Comparison of ENCODE assay signal across 2 cellular contexts in the genomic region with DNA sequence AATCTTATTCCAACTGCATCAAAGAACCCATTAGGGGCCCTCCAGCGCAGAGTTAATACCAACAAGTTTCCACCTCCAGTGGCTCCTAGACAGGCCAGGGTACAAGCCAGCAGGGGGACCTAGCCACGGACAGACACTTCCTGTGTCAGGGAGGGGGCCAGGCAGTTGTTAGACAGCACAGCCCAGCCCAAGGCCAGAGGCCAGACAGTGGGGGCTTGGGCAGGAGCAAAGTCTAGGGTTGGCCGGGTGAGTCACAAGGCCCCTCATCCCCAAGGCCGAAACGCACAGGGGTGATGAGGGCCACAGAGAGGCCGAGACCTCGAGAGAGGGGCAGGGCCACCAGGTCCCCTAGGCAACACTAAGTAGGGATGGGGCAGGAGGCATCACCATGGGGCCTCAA.
TF ChIP-seq lines count a peak whose summit lies in the region.

No MANE protein-coding gene starts in this region.

TF ChIP-seq in HEK293, 187 proteins besides CTCF, POLR2A, EP300 and RAD21 (continued from another document):
- TF ChIP-seq, protein P1, sequence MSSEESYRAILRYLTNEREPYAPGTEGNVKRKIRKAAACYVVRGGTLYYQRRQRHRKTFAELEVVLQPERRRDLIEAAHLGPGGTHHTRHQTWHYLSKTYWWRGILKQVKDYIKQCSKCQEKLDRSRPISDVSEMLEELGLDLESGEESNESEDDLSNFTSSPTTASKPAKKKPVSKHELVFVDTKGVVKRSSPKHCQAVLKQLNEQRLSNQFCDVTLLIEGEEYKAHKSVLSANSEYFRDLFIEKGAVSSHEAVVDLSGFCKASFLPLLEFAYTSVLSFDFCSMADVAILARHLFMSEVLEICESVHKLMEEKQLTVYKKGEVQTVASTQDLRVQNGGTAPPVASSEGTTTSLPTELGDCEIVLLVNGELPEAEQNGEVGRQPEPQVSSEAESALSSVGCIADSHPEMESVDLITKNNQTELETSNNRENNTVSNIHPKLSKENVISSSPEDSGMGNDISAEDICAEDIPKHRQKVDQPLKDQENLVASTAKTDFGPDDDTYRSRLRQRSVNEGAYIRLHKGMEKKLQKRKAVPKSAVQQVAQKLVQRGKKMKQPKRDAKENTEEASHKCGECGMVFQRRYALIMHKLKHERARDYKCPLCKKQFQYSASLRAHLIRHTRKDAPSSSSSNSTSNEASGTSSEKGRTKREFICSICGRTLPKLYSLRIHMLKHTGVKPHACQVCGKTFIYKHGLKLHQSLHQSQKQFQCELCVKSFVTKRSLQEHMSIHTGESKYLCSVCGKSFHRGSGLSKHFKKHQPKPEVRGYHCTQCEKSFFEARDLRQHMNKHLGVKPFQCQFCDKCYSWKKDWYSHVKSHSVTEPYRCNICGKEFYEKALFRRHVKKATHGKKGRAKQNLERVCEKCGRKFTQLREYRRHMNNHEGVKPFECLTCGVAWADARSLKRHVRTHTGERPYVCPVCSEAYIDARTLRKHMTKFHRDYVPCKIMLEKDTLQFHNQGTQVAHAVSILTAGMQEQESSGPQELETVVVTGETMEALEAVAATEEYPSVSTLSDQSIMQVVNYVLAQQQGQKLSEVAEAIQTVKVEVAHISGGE (tag by site-specific recombination; conservative IDR thresholded peaks at IDR 0.05; ENCODE audit: low read depth), result 0 out of 2 replicates have a peak, but pooled peaks have one; percentile 17

TF ChIP-seq in HepG2, 621 proteins besides CTCF, POLR2A, EP300 and RAD21 (continued from another document and continues in another):
- TF ChIP-seq, protein P2, sequence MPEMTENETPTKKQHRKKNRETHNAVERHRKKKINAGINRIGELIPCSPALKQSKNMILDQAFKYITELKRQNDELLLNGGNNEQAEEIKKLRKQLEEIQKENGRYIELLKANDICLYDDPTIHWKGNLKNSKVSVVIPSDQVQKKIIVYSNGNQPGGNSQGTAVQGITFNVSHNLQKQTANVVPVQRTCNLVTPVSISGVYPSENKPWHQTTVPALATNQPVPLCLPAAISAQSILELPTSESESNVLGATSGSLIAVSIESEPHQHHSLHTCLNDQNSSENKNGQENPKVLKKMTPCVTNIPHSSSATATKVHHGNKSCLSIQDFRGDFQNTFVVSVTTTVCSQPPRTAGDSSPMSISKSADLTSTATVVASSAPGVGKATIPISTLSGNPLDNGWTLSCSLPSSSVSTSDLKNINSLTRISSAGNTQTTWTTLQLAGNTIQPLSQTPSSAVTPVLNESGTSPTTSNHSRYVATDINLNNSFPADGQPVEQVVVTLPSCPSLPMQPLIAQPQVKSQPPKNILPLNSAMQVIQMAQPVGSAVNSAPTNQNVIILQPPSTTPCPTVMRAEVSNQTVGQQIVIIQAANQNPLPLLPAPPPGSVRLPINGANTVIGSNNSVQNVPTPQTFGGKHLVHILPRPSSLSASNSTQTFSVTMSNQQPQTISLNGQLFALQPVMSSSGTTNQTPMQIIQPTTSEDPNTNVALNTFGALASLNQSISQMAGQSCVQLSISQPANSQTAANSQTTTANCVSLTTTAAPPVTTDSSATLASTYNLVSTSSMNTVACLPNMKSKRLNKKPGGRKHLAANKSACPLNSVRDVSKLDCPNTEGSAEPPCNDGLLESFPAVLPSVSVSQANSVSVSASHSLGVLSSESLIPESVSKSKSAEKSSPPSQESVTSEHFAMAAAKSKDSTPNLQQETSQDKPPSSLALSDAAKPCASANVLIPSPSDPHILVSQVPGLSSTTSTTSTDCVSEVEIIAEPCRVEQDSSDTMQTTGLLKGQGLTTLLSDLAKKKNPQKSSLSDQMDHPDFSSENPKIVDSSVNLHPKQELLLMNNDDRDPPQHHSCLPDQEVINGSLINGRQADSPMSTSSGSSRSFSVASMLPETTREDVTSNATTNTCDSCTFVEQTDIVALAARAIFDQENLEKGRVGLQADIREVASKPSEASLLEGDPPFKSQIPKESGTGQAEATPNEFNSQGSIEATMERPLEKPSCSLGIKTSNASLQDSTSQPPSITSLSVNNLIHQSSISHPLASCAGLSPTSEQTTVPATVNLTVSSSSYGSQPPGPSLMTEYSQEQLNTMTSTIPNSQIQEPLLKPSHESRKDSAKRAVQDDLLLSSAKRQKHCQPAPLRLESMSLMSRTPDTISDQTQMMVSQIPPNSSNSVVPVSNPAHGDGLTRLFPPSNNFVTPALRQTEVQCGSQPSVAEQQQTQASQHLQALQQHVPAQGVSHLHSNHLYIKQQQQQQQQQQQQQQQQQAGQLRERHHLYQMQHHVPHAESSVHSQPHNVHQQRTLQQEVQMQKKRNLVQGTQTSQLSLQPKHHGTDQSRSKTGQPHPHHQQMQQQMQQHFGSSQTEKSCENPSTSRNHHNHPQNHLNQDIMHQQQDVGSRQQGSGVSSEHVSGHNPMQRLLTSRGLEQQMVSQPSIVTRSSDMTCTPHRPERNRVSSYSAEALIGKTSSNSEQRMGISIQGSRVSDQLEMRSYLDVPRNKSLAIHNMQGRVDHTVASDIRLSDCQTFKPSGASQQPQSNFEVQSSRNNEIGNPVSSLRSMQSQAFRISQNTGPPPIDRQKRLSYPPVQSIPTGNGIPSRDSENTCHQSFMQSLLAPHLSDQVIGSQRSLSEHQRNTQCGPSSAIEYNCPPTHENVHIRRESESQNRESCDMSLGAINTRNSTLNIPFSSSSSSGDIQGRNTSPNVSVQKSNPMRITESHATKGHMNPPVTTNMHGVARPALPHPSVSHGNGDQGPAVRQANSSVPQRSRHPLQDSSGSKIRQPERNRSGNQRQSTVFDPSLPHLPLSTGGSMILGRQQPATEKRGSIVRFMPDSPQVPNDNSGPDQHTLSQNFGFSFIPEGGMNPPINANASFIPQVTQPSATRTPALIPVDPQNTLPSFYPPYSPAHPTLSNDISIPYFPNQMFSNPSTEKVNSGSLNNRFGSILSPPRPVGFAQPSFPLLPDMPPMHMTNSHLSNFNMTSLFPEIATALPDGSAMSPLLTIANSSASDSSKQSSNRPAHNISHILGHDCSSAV (CRISPR knock-in tag; IDR thresholded peaks at IDR 0.05; ENCODE audit: borderline replicate concordance), result no peak
- TF ChIP-seq RORA (CRISPR knock-in tag; IDR thresholded peaks at IDR 0.05) (no peak), SNAI1 (CRISPR knock-in tag; IDR thresholded peaks at IDR 0.05; ENCODE audit: borderline replicate concordance) (no peak), PAX8 (CRISPR knock-in tag; IDR thresholded peaks at IDR 0.05; ENCODE audit: borderline replicate concordance) (no peak), ZNF562 (CRISPR knock-in tag; IDR thresholded peaks at IDR 0.05; ENCODE audit: borderline replicate concordance) (no peak), MEIS1 (CRISPR knock-in tag; IDR thresholded peaks at IDR 0.05; ENCODE audit: borderline replicate concordance) (peak; percentile 45; the same call in 1 of the 2 replicates), ZNF138 (CRISPR knock-in tag; IDR thresholded peaks at IDR 0.05; ENCODE audit: low read depth) (no peak), PHF20 (CRISPR knock-in tag; IDR thresholded peaks at IDR 0.05) (peak; percentile 55), FIP1L1 (IDR thresholded peaks at IDR 0.05; ENCODE audit: borderline replicate concordance, insufficient read depth, low read depth, low read length) (no peak), ZNF430 (CRISPR knock-in tag; IDR thresholded peaks at IDR 0.05) (no peak), RFX5 (IDR thresholded peaks at IDR 0.05; ENCODE audit: low read depth, low read length) (no peak), BRD4 (CRISPR knock-in tag; IDR thresholded peaks at IDR 0.05) (no peak), FOXP1 (IDR thresholded peaks at IDR 0.05) (no peak), FOXP1 (CRISPR knock-in tag; IDR thresholded peaks at IDR 0.05) (0 out of 2 replicates have a peak, but pooled peaks have one; percentile 7), TSC22D2 (CRISPR knock-in tag; IDR thresholded peaks at IDR 0.05; ENCODE audit: borderline replicate concordance) (no peak), TCF7L2 (IDR thresholded peaks at IDR 0.05; ENCODE audit: low read depth, low read length) (no peak), MYC (CRISPR knock-in tag; IDR thresholded peaks at IDR 0.05; ENCODE audit: borderline replicate concordance) (no peak), ELF1 (CRISPR knock-in tag; IDR thresholded peaks at IDR 0.05) (peak; percentile 86), ZBTB1 (CRISPR knock-in tag; IDR thresholded peaks at IDR 0.05; ENCODE audit: borderline replicate concordance) (no peak), ZNF619 (CRISPR knock-in tag; IDR thresholded peaks at IDR 0.05) (no peak), ERF (CRISPR knock-in tag; IDR thresholded peaks at IDR 0.05) (no peak), ZNF33B (CRISPR knock-in tag; IDR thresholded peaks at IDR 0.05) (no peak), RBM22 (optimal IDR thresholded peaks at IDR 0.05; ENCODE audit: low read length) (no peak), ZNF460 (CRISPR knock-in tag; IDR thresholded peaks at IDR 0.05; ENCODE audit: borderline replicate concordance) (no peak), NR1H2 (CRISPR knock-in tag; IDR thresholded peaks at IDR 0.05; ENCODE audit: borderline replicate concordance, low read depth) (no peak), ZNF350 (CRISPR knock-in tag; IDR thresholded peaks at IDR 0.05; ENCODE audit: borderline replicate concordance, low read depth) (peak; percentile 56; the same call in 1 of the 2 replicates), ZNF33A (CRISPR knock-in tag; IDR thresholded peaks at IDR 0.05; ENCODE audit: borderline replicate concordance) (no peak), PRMT3 (CRISPR knock-in tag; IDR thresholded peaks at IDR 0.05; ENCODE audit: borderline replicate concordance, low read depth) (no peak), ZFP82 (CRISPR knock-in tag; IDR thresholded peaks at IDR 0.05; ENCODE audit: borderline replicate concordance) (no peak), NKX3-1 (CRISPR knock-in tag; IDR thresholded peaks at IDR 0.05) (no peak), ZSCAN21 (CRISPR knock-in tag; IDR thresholded peaks at IDR 0.05; ENCODE audit: borderline replicate concordance) (no peak), SP5 (CRISPR knock-in tag; IDR thresholded peaks at IDR 0.05; ENCODE audit: borderline replicate concordance, low read depth) (no peak), NFKB2 (CRISPR knock-in tag; IDR thresholded peaks at IDR 0.05; ENCODE audit: borderline replicate concordance) (no peak)
- TF ChIP-seq, protein P3, sequence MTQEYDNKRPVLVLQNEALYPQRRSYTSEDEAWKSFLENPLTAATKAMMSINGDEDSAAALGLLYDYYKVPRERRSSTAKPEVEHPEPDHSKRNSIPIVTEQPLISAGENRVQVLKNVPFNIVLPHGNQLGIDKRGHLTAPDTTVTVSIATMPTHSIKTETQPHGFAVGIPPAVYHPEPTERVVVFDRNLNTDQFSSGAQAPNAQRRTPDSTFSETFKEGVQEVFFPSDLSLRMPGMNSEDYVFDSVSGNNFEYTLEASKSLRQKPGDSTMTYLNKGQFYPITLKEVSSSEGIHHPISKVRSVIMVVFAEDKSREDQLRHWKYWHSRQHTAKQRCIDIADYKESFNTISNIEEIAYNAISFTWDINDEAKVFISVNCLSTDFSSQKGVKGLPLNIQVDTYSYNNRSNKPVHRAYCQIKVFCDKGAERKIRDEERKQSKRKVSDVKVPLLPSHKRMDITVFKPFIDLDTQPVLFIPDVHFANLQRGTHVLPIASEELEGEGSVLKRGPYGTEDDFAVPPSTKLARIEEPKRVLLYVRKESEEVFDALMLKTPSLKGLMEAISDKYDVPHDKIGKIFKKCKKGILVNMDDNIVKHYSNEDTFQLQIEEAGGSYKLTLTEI (CRISPR knock-in tag; conservative IDR thresholded peaks at IDR 0.05), result no peak
- TF ChIP-seq, protein P4, sequence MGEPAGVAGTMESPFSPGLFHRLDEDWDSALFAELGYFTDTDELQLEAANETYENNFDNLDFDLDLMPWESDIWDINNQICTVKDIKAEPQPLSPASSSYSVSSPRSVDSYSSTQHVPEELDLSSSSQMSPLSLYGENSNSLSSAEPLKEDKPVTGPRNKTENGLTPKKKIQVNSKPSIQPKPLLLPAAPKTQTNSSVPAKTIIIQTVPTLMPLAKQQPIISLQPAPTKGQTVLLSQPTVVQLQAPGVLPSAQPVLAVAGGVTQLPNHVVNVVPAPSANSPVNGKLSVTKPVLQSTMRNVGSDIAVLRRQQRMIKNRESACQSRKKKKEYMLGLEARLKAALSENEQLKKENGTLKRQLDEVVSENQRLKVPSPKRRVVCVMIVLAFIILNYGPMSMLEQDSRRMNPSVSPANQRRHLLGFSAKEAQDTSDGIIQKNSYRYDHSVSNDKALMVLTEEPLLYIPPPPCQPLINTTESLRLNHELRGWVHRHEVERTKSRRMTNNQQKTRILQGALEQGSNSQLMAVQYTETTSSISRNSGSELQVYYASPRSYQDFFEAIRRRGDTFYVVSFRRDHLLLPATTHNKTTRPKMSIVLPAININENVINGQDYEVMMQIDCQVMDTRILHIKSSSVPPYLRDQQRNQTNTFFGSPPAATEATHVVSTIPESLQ (CRISPR knock-in tag; conservative IDR thresholded peaks at IDR 0.05), result no peak
- TF ChIP-seq, protein P5, sequence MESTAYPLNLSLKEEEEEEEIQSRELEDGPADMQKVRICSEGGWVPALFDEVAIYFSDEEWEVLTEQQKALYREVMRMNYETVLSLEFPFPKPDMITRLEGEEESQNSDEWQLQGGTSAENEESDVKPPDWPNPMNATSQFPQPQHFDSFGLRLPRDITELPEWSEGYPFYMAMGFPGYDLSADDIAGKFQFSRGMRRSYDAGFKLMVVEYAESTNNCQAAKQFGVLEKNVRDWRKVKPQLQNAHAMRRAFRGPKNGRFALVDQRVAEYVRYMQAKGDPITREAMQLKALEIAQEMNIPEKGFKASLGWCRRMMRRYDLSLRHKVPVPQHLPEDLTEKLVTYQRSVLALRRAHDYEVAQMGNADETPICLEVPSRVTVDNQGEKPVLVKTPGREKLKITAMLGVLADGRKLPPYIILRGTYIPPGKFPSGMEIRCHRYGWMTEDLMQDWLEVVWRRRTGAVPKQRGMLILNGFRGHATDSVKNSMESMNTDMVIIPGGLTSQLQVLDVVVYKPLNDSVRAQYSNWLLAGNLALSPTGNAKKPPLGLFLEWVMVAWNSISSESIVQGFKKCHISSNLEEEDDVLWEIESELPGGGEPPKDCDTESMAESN (CRISPR knock-in tag; conservative IDR thresholded peaks at IDR 0.05), result no peak
- TF ChIP-seq, protein P6, sequence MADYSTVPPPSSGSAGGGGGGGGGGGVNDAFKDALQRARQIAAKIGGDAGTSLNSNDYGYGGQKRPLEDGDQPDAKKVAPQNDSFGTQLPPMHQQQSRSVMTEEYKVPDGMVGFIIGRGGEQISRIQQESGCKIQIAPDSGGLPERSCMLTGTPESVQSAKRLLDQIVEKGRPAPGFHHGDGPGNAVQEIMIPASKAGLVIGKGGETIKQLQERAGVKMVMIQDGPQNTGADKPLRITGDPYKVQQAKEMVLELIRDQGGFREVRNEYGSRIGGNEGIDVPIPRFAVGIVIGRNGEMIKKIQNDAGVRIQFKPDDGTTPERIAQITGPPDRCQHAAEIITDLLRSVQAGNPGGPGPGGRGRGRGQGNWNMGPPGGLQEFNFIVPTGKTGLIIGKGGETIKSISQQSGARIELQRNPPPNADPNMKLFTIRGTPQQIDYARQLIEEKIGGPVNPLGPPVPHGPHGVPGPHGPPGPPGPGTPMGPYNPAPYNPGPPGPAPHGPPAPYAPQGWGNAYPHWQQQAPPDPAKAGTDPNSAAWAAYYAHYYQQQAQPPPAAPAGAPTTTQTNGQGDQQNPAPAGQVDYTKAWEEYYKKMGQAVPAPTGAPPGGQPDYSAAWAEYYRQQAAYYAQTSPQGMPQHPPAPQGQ (CRISPR knock-in tag; IDR thresholded peaks at IDR 0.05; ENCODE audit: borderline replicate concordance), result no peak
- TF ChIP-seq, protein P7, sequence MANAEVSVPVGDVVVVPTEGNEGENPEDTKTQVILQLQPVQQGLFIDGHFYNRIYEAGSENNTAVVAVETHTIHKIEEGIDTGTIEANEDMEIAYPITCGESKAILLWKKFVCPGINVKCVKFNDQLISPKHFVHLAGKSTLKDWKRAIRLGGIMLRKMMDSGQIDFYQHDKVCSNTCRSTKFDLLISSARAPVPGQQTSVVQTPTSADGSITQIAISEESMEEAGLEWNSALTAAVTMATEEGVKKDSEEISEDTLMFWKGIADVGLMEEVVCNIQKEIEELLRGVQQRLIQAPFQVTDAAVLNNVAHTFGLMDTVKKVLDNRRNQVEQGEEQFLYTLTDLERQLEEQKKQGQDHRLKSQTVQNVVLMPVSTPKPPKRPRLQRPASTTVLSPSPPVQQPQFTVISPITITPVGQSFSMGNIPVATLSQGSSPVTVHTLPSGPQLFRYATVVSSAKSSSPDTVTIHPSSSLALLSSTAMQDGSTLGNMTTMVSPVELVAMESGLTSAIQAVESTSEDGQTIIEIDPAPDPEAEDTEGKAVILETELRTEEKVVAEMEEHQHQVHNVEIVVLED (CRISPR knock-in tag; IDR thresholded peaks at IDR 0.05; ENCODE audit: borderline replicate concordance), result no peak
